8 cellular contexts compared by ENCODE assay signal in the genomic region with DNA sequence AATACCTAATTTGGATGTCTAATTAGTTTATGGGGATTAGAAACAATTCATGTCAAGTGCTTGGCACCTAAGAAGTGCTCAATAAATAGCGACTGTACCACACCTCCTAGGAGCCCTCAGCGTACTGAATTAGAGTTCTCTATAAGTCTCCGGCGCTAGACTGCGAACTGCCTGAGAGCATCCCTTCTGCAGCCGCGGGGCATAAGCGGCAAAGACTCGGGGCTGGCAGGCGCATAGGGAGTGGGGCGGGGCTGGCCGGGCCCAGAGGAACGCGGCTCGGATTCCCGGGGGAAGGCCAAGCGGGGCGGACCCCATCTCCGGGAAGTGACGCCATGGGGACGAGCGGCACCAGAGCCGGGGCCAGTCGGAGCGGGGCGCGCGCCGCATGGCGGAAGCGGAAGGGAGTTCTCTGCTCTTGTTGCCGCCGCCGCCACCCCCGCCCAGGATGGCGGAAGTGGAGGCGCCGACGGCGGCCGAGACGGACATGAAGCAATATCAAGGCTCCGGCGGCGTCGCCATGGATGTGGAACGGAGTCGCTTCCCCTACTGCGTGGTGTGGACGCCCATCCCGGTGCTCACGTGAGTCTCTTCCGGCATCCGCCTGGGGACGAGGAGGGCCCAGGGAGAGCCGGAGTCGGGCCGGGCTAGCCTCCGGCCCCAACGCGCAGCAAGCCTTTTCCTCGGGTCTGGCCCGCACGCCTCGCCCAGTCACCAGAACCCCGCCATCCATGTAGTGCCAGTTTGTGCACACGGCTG. TPM values are rescaled to one million over a fixed set of nuclear protein-coding genes. Genes with fewer than 3 reads are reported as not detected.
DNase-seq lines count a peak whose midpoint lies in the region; ATAC-seq lines count a peak whose summit lies in the region.

Gene TMEM222 (plus strand): TSS at position 351 of the 756 bp plus-strand sequence. CDS start 35 bp downstream, at position 386.

- peak; percentile 81 for ATAC-seq in GM21367 (IDR thresholded peaks at IDR 0.05; ENCODE audit: unreplicated experiment)

- POLR2A ChIA-PET in activated CD8-positive, alpha-beta memory T cell treated with anti-CD3 and anti-CD28 coated beads for 36 hours (lab: Charles Lee) = interaction anchor here (0.7 to 1.1 kb wide), 2 partner anchors 20 to 207 kb away, joined by 4 to 8 read pairs; partner anchors contain the start of gene SYTL1

- CTCF ChIA-PET in activated CD8-positive, alpha-beta memory T cell treated with anti-CD3 and anti-CD28 coated beads for 36 hours (lab: Charles Lee) = interaction anchor here (1.3 to 1.7 kb wide), 4 partner anchors 11 to 69 kb away, joined by 3 to 12 read pairs (median 5); no protein-coding TSS in a partner anchor

- DNase-seq in COR-L47 (lab: John Stamatoyannopoulos, UW) (peak; percentile 96), HT1080 (ENCODE audit: low read depth) (peak; percentile 96), NOMO-1 (lab: John Stamatoyannopoulos, UW; ENCODE audit: unreplicated experiment in 2 of 2) (peak; percentile 96 to 99), lung microvascular endothelial cell (ENCODE audit: low read depth in 2 of 2) (peak; percentile 99)
- peak; percentile 94 for DNase-seq in effector CD8-positive, alpha-beta T cell (lab: John Stamatoyannopoulos, UW)
- peak; percentile 92 to 95 (median 95) for DNase-seq in stimulated activated CD4-positive, alpha-beta T cell treated with anti-CD3 and anti-CD28 coated beads, TNF-alpha, amount 100 ng/mL, for 4 hours (ENCODE audit: low read depth in 3 of 3)

RNA-seq across cellular contexts. Expression of gene TMEM222, which starts in this region (rescaled TPM):
- total RNA-seq in HT1080 (2014; rRNA removed; shearing (Covaris generic)) = 61.1 and 75.0 TPM in 2 replicates
- polyA plus RNA-seq in HT1080 (2015; cell fraction: cytosol; rRNA removed) = 39.3 and 55.7 TPM in 2 replicates
- 39.8 and 41.7 TPM in 2 replicates for polyA plus RNA-seq in HT1080 (2015; cell fraction: nucleus; rRNA removed)
- 10 to 100 TPM; 45.5 to 47.3 TPM for total RNA-seq in activated CD8-positive, alpha-beta memory T cell treated with anti-CD3 and anti-CD28 coated beads for 36 hours
- total RNA-seq in lung microvascular endothelial cell = 18.7 and 24.2 TPM in 2 replicates

Comparison
In these comparisons a context has a peak if more than half of its experiments do, and no peak if none do; other contexts are left out.
1. Peak in every context shown above with its lines: DNase-seq and ATAC-seq.